In genomic region chr18:58800582-58800981, GRCh38 we compare ENCODE assay signal across 11 cellular contexts.
DNase-seq lines count a peak whose midpoint lies in the region; ATAC-seq, FAIRE-seq and TF ChIP-seq lines count a peak whose summit lies in the region.
"Had no signal": no experiment of that assay in that cellular context is flagged by ENCODE, and none has a peak within 500 bp of the region (broad histone marks: within the 10 kb centered on the region; RNA-seq: fewer than 3 reads in every experiment).

No MANE protein-coding gene starts in this region.

- H3K36me3 ChIP-seq in GM06990 (ENCODE audit: control insufficient read depth, insufficient read depth, low read length), result no peaks in the 10 kb centered on the region
- H3K36me3 ChIP-seq: SJSA1 had no signal

- FAIRE-seq in RCC 7860 (lab: Jason Lieb, UNC), result no peak

- peaks cover 20% of the 10 kb centered on the region for H3K27me3 Mint-ChIP-seq in activated CD4-positive, alpha-beta T cell treated with anti-CD3 and anti-CD28 coated beads, Interleukin-2, amount 10 ng/mL, durations not matched to agents 7 days and 5 days

- POLR2A ChIA-PET in activated CD4-positive, alpha-beta T cell treated with anti-CD3 and anti-CD28 coated beads, Interleukin-2, amount 10 ng/mL, durations not matched to agents 7 days and 5 days (lab: Charles Lee), result no interaction called here
- POLR2A ChIA-PET in HEK293T (lab: Yijun Ruan, JAX), result no interaction called here

- no peak for TF ChIP-seq CTCF in GM06990 (IDR thresholded peaks at IDR 0.05; ENCODE audit: insufficient read depth, low read length, poor library complexity, severe bottlenecking)

- no peak overlapping the region for H3K4me3 ChIP-seq in GM06990 (replicated peaks; ENCODE audit: low read depth, low read length)
- H3K4me3 ChIP-seq: psoas muscle, SJSA1 had no signal

- ATAC-seq in GM19395 (IDR thresholded peaks at IDR 0.05; ENCODE audit: unreplicated experiment) (peak; percentile 91), HG02884 (IDR thresholded peaks at IDR 0.05; ENCODE audit: unreplicated experiment) (peak; percentile 91)
- ATAC-seq: psoas muscle had no signal

- no peaks in the 10 kb centered on the region for H3K27me3 ChIP-seq in GM06990 (replicated peaks; ENCODE audit: control insufficient read depth, insufficient read depth, low read length)
- H3K27me3 ChIP-seq: SJSA1 had no signal

- no peak overlapping the region for H3K27ac Mint-ChIP-seq in activated CD4-positive, alpha-beta T cell treated with anti-CD3 and anti-CD28 coated beads, Interleukin-2, amount 10 ng/mL, durations not matched to agents 7 days and 5 days

- H3K9me3 Mint-ChIP-seq in activated CD4-positive, alpha-beta T cell treated with anti-CD3 and anti-CD28 coated beads, Interleukin-2, amount 10 ng/mL, durations not matched to agents 7 days and 5 days, result no peaks in the 10 kb centered on the region

- no peaks in the 10 kb centered on the region for H3K4me1 Mint-ChIP-seq in activated CD4-positive, alpha-beta T cell treated with anti-CD3 and anti-CD28 coated beads, Interleukin-2, amount 10 ng/mL, durations not matched to agents 7 days and 5 days

- H3K4me3 Mint-ChIP-seq in activated CD4-positive, alpha-beta T cell treated with anti-CD3 and anti-CD28 coated beads, Interleukin-2, amount 10 ng/mL, durations not matched to agents 7 days and 5 days, result no peak overlapping the region

- DNase-seq in GM06990 (ENCODE audit: extremely low read depth, insufficient read length) (peak; percentile 51), NOMO-1 treated with DMSO at 0.1 percent for 48 hours (lab: John Stamatoyannopoulos, UW; ENCODE audit: unreplicated experiment) (peak; percentile 87), NCI-H1105 treated with DMSO at 0.1 percent for 48 hours (lab: John Stamatoyannopoulos, UW) (no peak), RCC 7860 (ENCODE audit: low spot score) (no peak), HEK293T (ENCODE audit: extremely low spot score) (no peak)
- no peak for DNase-seq in activated CD4-positive, alpha-beta T cell treated with anti-CD3 and anti-CD28 coated beads, Interleukin-2, amount 10 ng/mL, durations not matched to agents 7 days and 5 days
- DNase-seq: NCI-H1436, psoas muscle had no signal

- CTCF ChIA-PET in activated CD4-positive, alpha-beta T cell treated with anti-CD3 and anti-CD28 coated beads, Interleukin-2, amount 10 ng/mL, durations not matched to agents 7 days and 5 days (lab: Charles Lee), result interaction anchor here (1.1 kb wide), 1 partner anchor 237 kb away, joined by 3 read pairs; no protein-coding TSS in a partner anchor
- CTCF ChIA-PET in HEK293T (lab: Yijun Ruan, JAX), result no interaction called here

- H3K36me3 Mint-ChIP-seq in activated CD4-positive, alpha-beta T cell treated with anti-CD3 and anti-CD28 coated beads, Interleukin-2, amount 10 ng/mL, durations not matched to agents 7 days and 5 days (ENCODE audit: low read depth), result no peaks in the 10 kb centered on the region

TF ChIP-seq in HEK293T, 16 proteins besides CTCF, POLR2A, EP300 and RAD21:
- TF ChIP-seq ZNF384 (IDR thresholded peaks at IDR 0.05) (no peak), FOXM1 (IDR thresholded peaks at IDR 0.05; ENCODE audit: borderline replicate concordance) (no peak), BHLHE40 (IDR thresholded peaks at IDR 0.05; ENCODE audit: borderline replicate concordance) (no peak), ARNT (IDR thresholded peaks at IDR 0.05) (no peak), PKNOX1 (IDR thresholded peaks at IDR 0.05) (no peak), LEF1 (IDR thresholded peaks at IDR 0.05; ENCODE audit: borderline replicate concordance) (no peak), FOXA1 (IDR thresholded peaks at IDR 0.05) (no peak)

Comparison
In these comparisons a context has a peak if more than half of its experiments do, and no peak if none do; other contexts are left out.
1. DNase-seq: peak in GM06990 (single experiment) and NOMO-1 treated with DMSO at 0.1 percent for 48 hours (single experiment); none in NCI-H1105 treated with DMSO at 0.1 percent for 48 hours (single experiment), activated CD4-positive, alpha-beta T cell treated with anti-CD3 and anti-CD28 coated beads, Interleukin-2, amount 10 ng/mL, durations not matched to agents 7 days and 5 days (single experiment), RCC 7860 (single experiment) and HEK293T (single experiment).